In genomic region chr15:42508263-42508690, GRCh38 we compare ENCODE assay signal across 17 cellular contexts. TPM values are rescaled to one million over a fixed set of nuclear protein-coding genes. Genes with fewer than 3 reads are reported as not detected.
DNase-seq lines count a peak whose midpoint lies in the region; ATAC-seq, FAIRE-seq and TF ChIP-seq lines count a peak whose summit lies in the region.
"Had no signal": no experiment of that assay in that cellular context is flagged by ENCODE, and none has a peak within 500 bp of the region (broad histone marks: within the 10 kb centered on the region; RNA-seq: fewer than 3 reads in every experiment).

No MANE protein-coding gene starts in this region.

- no peak overlapping the region for H3K4me2 ChIP-seq in HepG2 (ENCODE audit: low read depth, low read length)

- no peak for DNase-seq in HepG2 (ENCODE audit: low spot score)
- DNase-seq in fibroblast of peridontal ligament (ENCODE audit: extremely low read depth): peak; percentile 50
- no peak for DNase-seq in mesothelial cell of epicardium (ENCODE audit: low spot score in 2 of 2, unreplicated experiment in 2 of 2)
- no peak for DNase-seq in RKO (ENCODE audit: low spot score)
- no peak for DNase-seq in T-helper 2 cell
- no peak for DNase-seq in CD1c-positive myeloid dendritic cell (ENCODE audit: extremely low spot score)
- DNase-seq in stimulated activated CD8-positive, alpha-beta memory T cell treated with anti-CD3 and anti-CD28 coated beads, Interleukin-4, amount 100 ng/mL, for 48 hours: no peak
- DNase-seq: activated CD4-positive, alpha-beta T cell treated with anti-CD3 and anti-CD28 coated beads, Interleukin-2, amount 50 U/mL, for 48 hours; anterior cingulate cortex; GDM1; MG63; NCI-H2081 treated with DMSO at 0.1 percent for 48 hours; NCI-H69; thyroid gland had no signal

- no peaks in the 10 kb centered on the region for H4K20me1 ChIP-seq in HepG2 (ENCODE audit: insufficient read depth, low read length)

- H3K27ac ChIP-seq in liver (ENCODE audit: low read depth in 1 of 2, low read length in 2 of 2) (peak overlapping the region in 1 of 2 donors; percentile 14), HepG2 (ENCODE audit: extremely low read length, insufficient read depth, low read length) (no peak overlapping the region)
- H3K27ac ChIP-seq: thyroid gland had no signal

- H3K36me3 Mint-ChIP-seq in mesothelial cell of epicardium: peaks cover 4% of the 10 kb centered on the region

- H3K9ac ChIP-seq in liver (ENCODE audit: low read depth in 1 of 2, low read length in 2 of 2): no peak overlapping the region
- no peak overlapping the region for H3K9ac ChIP-seq in HepG2 (ENCODE audit: insufficient read depth, low read depth, low read length)

- H3K9me3 ChIP-seq in liver (ENCODE audit: control insufficient read depth in 4 of 4, low read length in 3 of 4): no peaks in the 10 kb centered on the region
- H3K9me3 ChIP-seq in HepG2 (ENCODE audit: low read length): no peaks in the 10 kb centered on the region
- H3K9me3 ChIP-seq: MG63, thyroid gland had no signal

- POLR2A ChIA-PET in HepG2 (lab: Yijun Ruan, JAX): no interaction called here

- H3K4me1 ChIP-seq in liver (ENCODE audit: control insufficient read depth in 4 of 4, insufficient read depth in 4 of 4, low read length in 3 of 4) (peaks cover 0 to 7% (median 1%) of the 10 kb centered on the region in 4 donors), HepG2 (ENCODE audit: insufficient read depth, low read length) (no peaks in the 10 kb centered on the region)

- intact Hi-C loops in HepG2 (cut with micrococcal nuclease; ENCODE audit: unreplicated experiment): no loop called here

- TF ChIP-seq CTCF in liver (IDR thresholded peaks at IDR 0.05; ENCODE audit: low read depth, low read length, missing input control) (no peak), HepG2 (CRISPR knock-in tag; IDR thresholded peaks at IDR 0.05) (no peak), mesothelial cell of epicardium (IDR thresholded peaks at IDR 0.05; ENCODE audit: unreplicated experiment) (no peak)

- H3K79me2 ChIP-seq in HepG2 (ENCODE audit: insufficient read depth, low read length): peaks cover 3% of the 10 kb centered on the region

- TF ChIP-seq RAD21 in liver (IDR thresholded peaks at IDR 0.05) (peak in 1 of 2 donors; percentile 27), HepG2 (CRISPR knock-in tag; IDR thresholded peaks at IDR 0.05) (no peak)

- CTCF ChIA-PET in HepG2 (lab: Yijun Ruan, JAX; ENCODE audit: low intra/inter-chr PET ratio, low total read pairs): no interaction called here

- in situ Hi-C loops in HepG2 (cut with HindIII; ENCODE audit: extremely low pct_ligation_motif_present, low pct_unique_long_range_greater_than_20kb): no loop called here

- H3K4me1 Mint-ChIP-seq in mesothelial cell of epicardium: peaks cover 15% of the 10 kb centered on the region

- H3K27me3 ChIP-seq in liver (ENCODE audit: control insufficient read depth in 4 of 4, insufficient read depth in 4 of 4, low read length in 3 of 4): no peaks in the 10 kb centered on the region
- H3K27me3 ChIP-seq in HepG2 (ENCODE audit: control insufficient read depth in 1 of 2, insufficient read depth in 2 of 2, low read length in 2 of 2): no peaks in the 10 kb centered on the region
- H3K27me3 ChIP-seq: MG63, thyroid gland had no signal

- FAIRE-seq in HepG2 (lab: Jason Lieb, UNC): no peak

- TF ChIP-seq POLR2A in HepG2 (IDR thresholded peaks at IDR 0.05; ENCODE audit: insufficient read depth in 1 of 2, low read depth in 2 of 2, low read length in 2 of 2): no peak

- H2AFZ ChIP-seq in HepG2 (ENCODE audit: low read length): no peak overlapping the region

- no peak for ATAC-seq in HepG2

- no TSS peak for BruUV-seq in HepG2 (replicated peaks; lab: Mats Ljungman, UMichigan)

- H3K9me3 Mint-ChIP-seq in mesothelial cell of epicardium: no peaks in the 10 kb centered on the region
- H3K9me3 Mint-ChIP-seq: activated T-helper 1 cell treated with anti-CD3 and anti-CD28 coated beads, Interleukin-12 subunit alpha, Interleukin-12 subunit beta, Interleukin-2, Interleukin-4 antibody, amounts not matched to agents 30 ng/mL and 10 ng/mL and 1 ng/mL, durations not matched to agents 14 hours and 24 hours and 36 hours; T-helper 2 cell treated with Interferon-gamma antibody and Interleukin-4, amounts not matched to agents 5 μg/mL and 100 μg/mL, for 36 hours had no signal

- TF ChIP-seq EP300 in HepG2 (IDR thresholded peaks at IDR 0.05; ENCODE audit: low read depth in 2 of 2, low read length in 2 of 2) (no peak), HepG2 (CRISPR knock-in tag; IDR thresholded peaks at IDR 0.05; ENCODE audit: borderline replicate concordance) (no peak)

- H3K36me3 ChIP-seq in liver (ENCODE audit: control insufficient read depth in 4 of 4, insufficient read depth in 3 of 4, low read depth in 1 of 4, low read length in 3 of 4) (peaks cover 0 to under 1% (median 0%) of the 10 kb centered on the region in 4 donors), HepG2 (replicated peaks in 1 of 2; ENCODE audit: control insufficient read depth in 1 of 2, insufficient read depth in 2 of 2, low read length in 2 of 2) (peaks cover 0 to 25% of the 10 kb centered on the region in 2 experiments; a peak in 2 of 5 replicates)
- H3K36me3 ChIP-seq: thyroid gland had no signal

- peak overlapping the region; percentile 80 for H3K27ac Mint-ChIP-seq in mesothelial cell of epicardium
- H3K27ac Mint-ChIP-seq: activated T-helper 1 cell treated with anti-CD3 and anti-CD28 coated beads, Interleukin-12 subunit alpha, Interleukin-12 subunit beta, Interleukin-2, Interleukin-4 antibody, amounts not matched to agents 30 ng/mL and 10 ng/mL and 1 ng/mL, durations not matched to agents 14 hours and 24 hours and 36 hours; T-helper 2 cell treated with Interferon-gamma antibody and Interleukin-4, amounts not matched to agents 5 μg/mL and 100 μg/mL, for 36 hours had no signal

- H3K4me3 ChIP-seq in liver (ENCODE audit: low read depth in 1 of 3, low read length in 3 of 3): no peak overlapping the region
- no peak overlapping the region for H3K4me3 ChIP-seq in HepG2 (replicated peaks in 1 of 3; ENCODE audit: insufficient read depth in 1 of 3, low read depth in 2 of 3, low read length in 3 of 3)
- H3K4me3 ChIP-seq: MG63, thyroid gland had no signal

- WGBS in liver: 70% methylated on average over 9 of the region's 9 CpGs
- 94% methylated on average over 9 of the region's 9 CpGs for WGBS in HepG2 (ENCODE audit: low lambda C conversion rate)

- H3K4me3 Mint-ChIP-seq in mesothelial cell of epicardium: no peak overlapping the region
- H3K4me3 Mint-ChIP-seq: activated T-helper 1 cell treated with anti-CD3 and anti-CD28 coated beads, Interleukin-12 subunit alpha, Interleukin-12 subunit beta, Interleukin-2, Interleukin-4 antibody, amounts not matched to agents 30 ng/mL and 10 ng/mL and 1 ng/mL, durations not matched to agents 14 hours and 24 hours and 36 hours; T-helper 2 cell treated with Interferon-gamma antibody and Interleukin-4, amounts not matched to agents 5 μg/mL and 100 μg/mL, for 36 hours had no signal

- no peaks in the 10 kb centered on the region for H3K27me3 Mint-ChIP-seq in mesothelial cell of epicardium (ENCODE audit: low read depth)

RNA-seq across cellular contexts. Expression of gene SNAP23, which starts 12.8 kb away (rescaled TPM):
- total RNA-seq in liver (10 to 100 TPM; 31.3 to 42.9 TPM), HepG2 (2016; rRNA removed; fragmentation: Illumina TruSeq; extraction: Trizol) (101 and 136 TPM in 2 replicates), mesothelial cell of epicardium (57.1 to 58.4 TPM (median 57.9 TPM) in 3 replicates)
- polyA plus RNA-seq in liver (10 to 100 TPM; 16.0 to 19.3 TPM), HepG2 (2011; rRNA removed) (27.4 and 37.0 TPM in 2 replicates)
- total RNA-seq in HepG2 (2016; cell fraction: cytosol; rRNA removed; fragmentation: Illumina TruSeq; extraction: Trizol; ENCODE audit: low read depth): 20.3 and 21.2 TPM in 2 replicates
- total RNA-seq in HepG2 (2016; cell fraction: insoluble cytoplasmic fraction; rRNA removed; fragmentation: Illumina TruSeq; extraction: Trizol): 93.8 and 130 TPM in 2 replicates
- 31.1 and 31.7 TPM in 2 replicates for total RNA-seq in HepG2 (2016; cell fraction: membrane; rRNA removed; fragmentation: Illumina TruSeq; extraction: Trizol)
- total RNA-seq in HepG2 (2016; cell fraction: nucleus; rRNA removed; fragmentation: Illumina TruSeq; extraction: Trizol): 50.1 and 50.5 TPM in 2 replicates
- 18.1 and 21.6 TPM in 2 replicates for polyA plus RNA-seq in HepG2 (2011; cell fraction: cytosol; rRNA removed)
- polyA plus RNA-seq in HepG2 (2011; cell fraction: nucleus; rRNA removed): 32.2 and 35.2 TPM in 2 replicates
- polyA plus RNA-seq in HepG2 (2012): 24.7 and 39.2 TPM in 2 replicates
- 7.1 and 8.2 TPM in 2 replicates for polyA plus RNA-seq in HepG2 (2016; cell fraction: cytosol; fragmentation: Illumina TruSeq; extraction: Trizol; ENCODE audit: low read depth)
- polyA plus RNA-seq in HepG2 (2016; cell fraction: insoluble cytoplasmic fraction; fragmentation: Illumina TruSeq; extraction: Trizol; ENCODE audit: low read depth): 108 and 113 TPM in 2 replicates
- 18.3 and 19.7 TPM in 2 replicates for polyA plus RNA-seq in HepG2 (2016; cell fraction: membrane; fragmentation: Illumina TruSeq; extraction: Trizol; ENCODE audit: low read depth)
- 80.0 and 84.7 TPM in 2 replicates for polyA plus RNA-seq in HepG2 (2016; cell fraction: nucleus; fragmentation: Illumina TruSeq; extraction: Trizol; ENCODE audit: insufficient read depth, low read depth)
- 7.2 and 13.6 TPM in 2 replicates for polyA minus RNA-seq in HepG2 (2011; rRNA and poly(A)+ RNA removed; ENCODE audit: low replicate concordance)
- polyA minus RNA-seq in HepG2 (2011; cell fraction: cytosol; rRNA and poly(A)+ RNA removed): 33.7 and 41.7 TPM in 2 replicates
- 37.5 and 51.8 TPM in 2 replicates for polyA minus RNA-seq in HepG2 (2011; cell fraction: nucleus; rRNA and poly(A)+ RNA removed)

RNA-seq across cellular contexts. Expression of gene ZNF106, which starts 17.3 kb away (rescaled TPM):
- total RNA-seq in liver (10 to 100 TPM; 21.0 to 25.4 TPM), HepG2 (2016; rRNA removed; fragmentation: Illumina TruSeq; extraction: Trizol) (35.1 and 63.9 TPM in 2 replicates), mesothelial cell of epicardium (50.2 to 52.9 TPM (median 51.0 TPM) in 3 replicates)
- polyA plus RNA-seq in liver (10 to 100 TPM in 1 of 2 donors, 1 to 10 TPM in 1; 7.5 to 19.9 TPM), HepG2 (2011; rRNA removed) (11.8 and 12.5 TPM in 2 replicates)
- total RNA-seq in HepG2 (2016; cell fraction: cytosol; rRNA removed; fragmentation: Illumina TruSeq; extraction: Trizol; ENCODE audit: low read depth): 5.0 and 5.3 TPM in 2 replicates
- 37.7 and 57.7 TPM in 2 replicates for total RNA-seq in HepG2 (2016; cell fraction: insoluble cytoplasmic fraction; rRNA removed; fragmentation: Illumina TruSeq; extraction: Trizol)
- total RNA-seq in HepG2 (2016; cell fraction: membrane; rRNA removed; fragmentation: Illumina TruSeq; extraction: Trizol): 15.6 and 16.3 TPM in 2 replicates
- total RNA-seq in HepG2 (2016; cell fraction: nucleus; rRNA removed; fragmentation: Illumina TruSeq; extraction: Trizol): 30.0 and 35.0 TPM in 2 replicates
- polyA plus RNA-seq in HepG2 (2011; cell fraction: cytosol; rRNA removed): 6.7 and 10.6 TPM in 2 replicates
- 4.8 and 8.1 TPM in 2 replicates for polyA plus RNA-seq in HepG2 (2011; cell fraction: nucleus; rRNA removed)
- polyA plus RNA-seq in HepG2 (2012): 14.4 and 15.4 TPM in 2 replicates
- polyA plus RNA-seq in HepG2 (2016; cell fraction: cytosol; fragmentation: Illumina TruSeq; extraction: Trizol; ENCODE audit: low read depth): 0.78 and 0.85 TPM in 2 replicates
- polyA plus RNA-seq in HepG2 (2016; cell fraction: insoluble cytoplasmic fraction; fragmentation: Illumina TruSeq; extraction: Trizol; ENCODE audit: low read depth): 20.0 and 21.6 TPM in 2 replicates
- polyA plus RNA-seq in HepG2 (2016; cell fraction: membrane; fragmentation: Illumina TruSeq; extraction: Trizol; ENCODE audit: low read depth): 2.5 and 3.2 TPM in 2 replicates
- polyA plus RNA-seq in HepG2 (2016; cell fraction: nucleus; fragmentation: Illumina TruSeq; extraction: Trizol; ENCODE audit: insufficient read depth, low read depth): 14.9 and 17.2 TPM in 2 replicates
- polyA minus RNA-seq in HepG2 (2011; rRNA and poly(A)+ RNA removed; ENCODE audit: low replicate concordance): 28.4 and 94.6 TPM in 2 replicates
- polyA minus RNA-seq in HepG2 (2011; cell fraction: cytosol; rRNA and poly(A)+ RNA removed): 18.8 and 22.0 TPM in 2 replicates
- 24.3 and 30.8 TPM in 2 replicates for polyA minus RNA-seq in HepG2 (2011; cell fraction: nucleus; rRNA and poly(A)+ RNA removed)

RNA-seq across cellular contexts. Expression of gene LRRC57, which starts 40.3 kb away (rescaled TPM):
- total RNA-seq in liver (10 to 100 TPM in 1 of 2 donors, 1 to 10 TPM in 1; 7.4 to 14.1 TPM), HepG2 (2016; rRNA removed; fragmentation: Illumina TruSeq; extraction: Trizol) (14.8 and 26.0 TPM in 2 replicates), mesothelial cell of epicardium (22.0 to 27.9 TPM (median 26.5 TPM) in 3 replicates)
- polyA plus RNA-seq in liver (1 to 10 TPM; 2.7 to 3.2 TPM), HepG2 (2011; rRNA removed) (4.1 and 5.8 TPM in 2 replicates)
- total RNA-seq in HepG2 (2016; cell fraction: cytosol; rRNA removed; fragmentation: Illumina TruSeq; extraction: Trizol; ENCODE audit: low read depth): 1.7 and 3.9 TPM in 2 replicates
- total RNA-seq in HepG2 (2016; cell fraction: insoluble cytoplasmic fraction; rRNA removed; fragmentation: Illumina TruSeq; extraction: Trizol): 16.4 and 25.0 TPM in 2 replicates
- total RNA-seq in HepG2 (2016; cell fraction: membrane; rRNA removed; fragmentation: Illumina TruSeq; extraction: Trizol): 5.9 and 7.8 TPM in 2 replicates
- 8.2 and 9.4 TPM in 2 replicates for total RNA-seq in HepG2 (2016; cell fraction: nucleus; rRNA removed; fragmentation: Illumina TruSeq; extraction: Trizol)
- polyA plus RNA-seq in HepG2 (2011; cell fraction: cytosol; rRNA removed): 4.0 and 6.6 TPM in 2 replicates
- polyA plus RNA-seq in HepG2 (2011; cell fraction: nucleus; rRNA removed): 3.5 and 4.5 TPM in 2 replicates
- 5.1 and 5.9 TPM in 2 replicates for polyA plus RNA-seq in HepG2 (2012)
- polyA plus RNA-seq in HepG2 (2016; cell fraction: cytosol; fragmentation: Illumina TruSeq; extraction: Trizol; ENCODE audit: low read depth): 0.71 and 0.75 TPM in 2 replicates
- polyA plus RNA-seq in HepG2 (2016; cell fraction: insoluble cytoplasmic fraction; fragmentation: Illumina TruSeq; extraction: Trizol; ENCODE audit: low read depth): 16.5 and 17.4 TPM in 2 replicates
- 2.4 and 3.5 TPM in 2 replicates for polyA plus RNA-seq in HepG2 (2016; cell fraction: membrane; fragmentation: Illumina TruSeq; extraction: Trizol; ENCODE audit: low read depth)
- polyA plus RNA-seq in HepG2 (2016; cell fraction: nucleus; fragmentation: Illumina TruSeq; extraction: Trizol; ENCODE audit: insufficient read depth, low read depth): 11.6 and 12.8 TPM in 2 replicates
- polyA minus RNA-seq in HepG2 (2011; rRNA and poly(A)+ RNA removed; ENCODE audit: low replicate concordance): 5.2 and 9.8 TPM in 2 replicates
- 3.0 and 4.5 TPM in 2 replicates for polyA minus RNA-seq in HepG2 (2011; cell fraction: cytosol; rRNA and poly(A)+ RNA removed)
- polyA minus RNA-seq in HepG2 (2011; cell fraction: nucleus; rRNA and poly(A)+ RNA removed): 4.8 and 5.7 TPM in 2 replicates

RNA-seq across cellular contexts. Expression of gene HAUS2, which starts 40.4 kb away (rescaled TPM):
- total RNA-seq in liver (10 to 100 TPM in 1 of 2 donors, 1 to 10 TPM in 1; 6.9 to 23.2 TPM), HepG2 (2016; rRNA removed; fragmentation: Illumina TruSeq; extraction: Trizol) (32.9 and 49.4 TPM in 2 replicates), mesothelial cell of epicardium (14.9 to 17.6 TPM (median 15.3 TPM) in 3 replicates)
- polyA plus RNA-seq in liver (1 to 10 TPM; 4.1 to 6.2 TPM), HepG2 (2011; rRNA removed) (10.0 and 11.6 TPM in 2 replicates)
- total RNA-seq in HepG2 (2016; cell fraction: cytosol; rRNA removed; fragmentation: Illumina TruSeq; extraction: Trizol; ENCODE audit: low read depth): 8.7 and 10.9 TPM in 2 replicates
- 32.1 and 46.9 TPM in 2 replicates for total RNA-seq in HepG2 (2016; cell fraction: insoluble cytoplasmic fraction; rRNA removed; fragmentation: Illumina TruSeq; extraction: Trizol)
- 18.3 and 18.9 TPM in 2 replicates for total RNA-seq in HepG2 (2016; cell fraction: membrane; rRNA removed; fragmentation: Illumina TruSeq; extraction: Trizol)
- total RNA-seq in HepG2 (2016; cell fraction: nucleus; rRNA removed; fragmentation: Illumina TruSeq; extraction: Trizol): 11.2 and 15.2 TPM in 2 replicates
- polyA plus RNA-seq in HepG2 (2011; cell fraction: cytosol; rRNA removed): 6.5 and 10.4 TPM in 2 replicates
- 3.3 and 4.6 TPM in 2 replicates for polyA plus RNA-seq in HepG2 (2011; cell fraction: nucleus; rRNA removed)
- 9.7 and 11.7 TPM in 2 replicates for polyA plus RNA-seq in HepG2 (2012)
- 7.5 and 10.5 TPM in 2 replicates for polyA plus RNA-seq in HepG2 (2016; cell fraction: cytosol; fragmentation: Illumina TruSeq; extraction: Trizol; ENCODE audit: low read depth)
- 42.4 and 46.1 TPM in 2 replicates for polyA plus RNA-seq in HepG2 (2016; cell fraction: insoluble cytoplasmic fraction; fragmentation: Illumina TruSeq; extraction: Trizol; ENCODE audit: low read depth)
- 13.8 and 16.6 TPM in 2 replicates for polyA plus RNA-seq in HepG2 (2016; cell fraction: membrane; fragmentation: Illumina TruSeq; extraction: Trizol; ENCODE audit: low read depth)
- polyA plus RNA-seq in HepG2 (2016; cell fraction: nucleus; fragmentation: Illumina TruSeq; extraction: Trizol; ENCODE audit: insufficient read depth, low read depth): 17.3 and 19.7 TPM in 2 replicates
- polyA minus RNA-seq in HepG2 (2011; rRNA and poly(A)+ RNA removed; ENCODE audit: low replicate concordance): 2.0 and 13.0 TPM in 2 replicates
- 7.4 and 11.5 TPM in 2 replicates for polyA minus RNA-seq in HepG2 (2011; cell fraction: cytosol; rRNA and poly(A)+ RNA removed)
- 5.2 and 6.3 TPM in 2 replicates for polyA minus RNA-seq in HepG2 (2011; cell fraction: nucleus; rRNA and poly(A)+ RNA removed)
